In the genomic region with DNA sequence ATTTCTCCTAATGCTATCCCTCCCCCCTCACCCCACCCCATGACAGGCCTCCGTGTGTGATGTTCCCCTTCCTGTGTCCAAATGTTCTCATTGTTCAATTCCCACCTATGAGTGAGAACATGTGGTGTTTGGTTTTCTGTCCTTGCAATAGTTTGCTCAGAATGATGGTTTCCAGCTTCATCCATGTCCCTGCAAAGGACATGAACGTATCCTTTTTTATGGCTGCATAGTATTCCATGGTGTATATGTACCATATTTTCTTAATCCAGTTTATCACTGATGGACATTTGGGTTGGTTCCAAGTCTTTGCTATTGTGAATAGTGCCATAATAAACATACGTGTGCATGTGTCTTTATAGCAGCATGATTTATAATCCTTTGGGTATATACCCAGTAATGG, we compare ENCODE assay signal across 3 cellular contexts. TPM values are rescaled to one million over a fixed set of nuclear protein-coding genes. Genes with fewer than 3 reads are reported as not detected.
"Had no signal": no experiment of that assay in that cellular context is flagged by ENCODE, and none has a peak within 500 bp of the region (broad histone marks: within the 10 kb centered on the region; RNA-seq: fewer than 3 reads in every experiment).

No MANE protein-coding gene starts in this region.

RNA-seq across cellular contexts. Expression of a gene that starts 39.2 kb away (rescaled TPM):
- total RNA-seq: LHCN-M2, MCF 10A, NCI-H460 had no signal
